In genomic region chr9:127802576-127803443, GRCh38 we compare ENCODE assay signal across 8 cellular contexts. TPM values are rescaled to one million over a fixed set of nuclear protein-coding genes. Genes with fewer than 3 reads are reported as not detected.
DNase-seq lines count a peak whose midpoint lies in the region; ATAC-seq and TF ChIP-seq lines count a peak whose summit lies in the region.

Gene FPGS (plus strand): TSS chr9:127802882. CDS start chr9:127802925, 43 bp downstream.

- no peaks in the 10 kb centered on the region for H3K9me3 Mint-ChIP-seq in nephron progenitor cell
- H3K9me3 Mint-ChIP-seq in stimulated activated naive CD8-positive, alpha-beta T cell treated with anti-CD3 and anti-CD28 coated beads, Interleukin-15, amount 100 ng/mL, for 72 hours: no peaks in the 10 kb centered on the region

- H3K27ac ChIP-seq in Karpas-422 (ENCODE audit: low read length): peak within 1 kb of the TSS; percentile 78

- H3K27me3 Mint-ChIP-seq in nephron progenitor cell (ENCODE audit: low read depth, poor library complexity): peaks cover 14% of the 10 kb centered on the region
- no peaks in the 10 kb centered on the region for H3K27me3 Mint-ChIP-seq in stimulated activated naive CD8-positive, alpha-beta T cell treated with anti-CD3 and anti-CD28 coated beads, Interleukin-15, amount 100 ng/mL, for 72 hours

- peaks cover 19% of the 10 kb centered on the region for H3K4me1 ChIP-seq in Karpas-422 (ENCODE audit: low read length)

- no peaks in the 10 kb centered on the region for H3K9me2 ChIP-seq in Karpas-422 (replicated peaks; ENCODE audit: insufficient read depth, low read length)

- peak within 1 kb of the TSS; percentile 90 for H3K27ac Mint-ChIP-seq in nephron progenitor cell
- peak within 1 kb of the TSS; percentile 96 to 98 for H3K27ac Mint-ChIP-seq in stimulated activated naive CD8-positive, alpha-beta T cell treated with anti-CD3 and anti-CD28 coated beads, Interleukin-15, amount 100 ng/mL, for 72 hours

- H3K4me1 Mint-ChIP-seq in nephron progenitor cell: peaks cover 17% of the 10 kb centered on the region
- peaks cover 40% of the 10 kb centered on the region for H3K4me1 Mint-ChIP-seq in stimulated activated naive CD8-positive, alpha-beta T cell treated with anti-CD3 and anti-CD28 coated beads, Interleukin-15, amount 100 ng/mL, for 72 hours

- H3K9me3 ChIP-seq in Karpas-422 (ENCODE audit: low read length): no peaks in the 10 kb centered on the region

- H3K36me3 ChIP-seq in Karpas-422 (ENCODE audit: insufficient read depth, low read length): peaks cover 6% of the 10 kb centered on the region; the same call in 1 of the 2 replicates

- no peak for TF ChIP-seq CTCF in fibroblast of the aortic adventitia (IDR thresholded peaks at IDR 0.05; ENCODE audit: insufficient read depth, low read length)
- TF ChIP-seq CTCF in nephron progenitor cell (IDR thresholded peaks at IDR 0.05): no peak

- H3K27me3 ChIP-seq in Karpas-422 (ENCODE audit: low read length): no peaks in the 10 kb centered on the region

- H2AFZ ChIP-seq in Karpas-422 (ENCODE audit: low read length): peak within 1 kb of the TSS; percentile 88; the same call in 1 of the 2 replicates

- TF ChIP-seq POLR2A in Raji (IDR thresholded peaks at IDR 0.05; ENCODE audit: insufficient read depth, low read depth, low read length): peak; percentile 84

- H3K36me3 Mint-ChIP-seq in nephron progenitor cell (ENCODE audit: low read depth): peaks cover 17% of the 10 kb centered on the region

- peak within 1 kb of the TSS; percentile 100 for H3K9ac ChIP-seq in Karpas-422 (ENCODE audit: low read length)

- H3K79me2 ChIP-seq in Karpas-422 (ENCODE audit: low read length): peaks cover 28% of the 10 kb centered on the region

- peak within 1 kb of the TSS; percentile 97 for H3K4me3 Mint-ChIP-seq in nephron progenitor cell
- peak within 1 kb of the TSS; percentile 89 to 99 for H3K4me3 Mint-ChIP-seq in stimulated activated naive CD8-positive, alpha-beta T cell treated with anti-CD3 and anti-CD28 coated beads, Interleukin-15, amount 100 ng/mL, for 72 hours

- peak; percentile 77 for ATAC-seq in GM21786 (IDR thresholded peaks at IDR 0.05; ENCODE audit: unreplicated experiment)
- peak; percentile 92 for ATAC-seq in stimulated activated naive CD8-positive, alpha-beta T cell treated with anti-CD3 and anti-CD28 coated beads, Interleukin-15, amount 100 ng/mL, for 72 hours

- peak; percentile 97 for DNase-seq in Daoy (ENCODE audit: low read depth)
- DNase-seq in Karpas-422: peak; percentile 95
- DNase-seq in activated effector memory CD4-positive, alpha-beta T cell treated with Interleukin-2 at 50 U/mL for 16 hours: peak; percentile 75
- DNase-seq in fibroblast of the aortic adventitia (ENCODE audit: low read depth): peak; percentile 86
- peak; percentile 87 for DNase-seq in nephron progenitor cell
- DNase-seq in stimulated activated naive CD8-positive, alpha-beta T cell treated with anti-CD3 and anti-CD28 coated beads, Interleukin-15, amount 100 ng/mL, for 72 hours: peak; percentile 84 to 89

- H3K4me3 ChIP-seq in Karpas-422 (ENCODE audit: low read length) (peak within 1 kb of the TSS; percentile 100), fibroblast of the aortic adventitia (ENCODE audit: low read depth, low read length) (peak within 1 kb of the TSS; percentile 74)

- H3K4me2 ChIP-seq in Karpas-422 (ENCODE audit: low read depth, low read length, poor library complexity, severe bottlenecking): peak within 1 kb of the TSS; percentile 91

- H4K20me1 ChIP-seq in Karpas-422 (ENCODE audit: insufficient read depth, low read depth, low read length): peaks cover 6% of the 10 kb centered on the region; the same call in 1 of the 2 replicates

RNA-seq across cellular contexts. Expression of gene FPGS, which starts in this region (rescaled TPM):
- total RNA-seq in Daoy (2014; rRNA removed; shearing (Covaris generic)): 117 and 120 TPM in 2 replicates
- total RNA-seq in Karpas-422 (2014; rRNA removed; shearing (Covaris generic); ENCODE audit: low replicate concordance): 41.9 and 102 TPM in 2 replicates
- total RNA-seq in fibroblast of the aortic adventitia (ENCODE audit: low replicate concordance): 33.9 and 61.5 TPM in 2 replicates

Comparison
In these comparisons a context has a peak if more than half of its experiments do, and no peak if none do; other contexts are left out.
1. Peak in every context shown above with its lines: DNase-seq, ATAC-seq, H3K4me3 ChIP-seq and H3K27ac ChIP-seq.